Comparison of ENCODE assay signal across 21 cellular contexts in the genomic region with DNA sequence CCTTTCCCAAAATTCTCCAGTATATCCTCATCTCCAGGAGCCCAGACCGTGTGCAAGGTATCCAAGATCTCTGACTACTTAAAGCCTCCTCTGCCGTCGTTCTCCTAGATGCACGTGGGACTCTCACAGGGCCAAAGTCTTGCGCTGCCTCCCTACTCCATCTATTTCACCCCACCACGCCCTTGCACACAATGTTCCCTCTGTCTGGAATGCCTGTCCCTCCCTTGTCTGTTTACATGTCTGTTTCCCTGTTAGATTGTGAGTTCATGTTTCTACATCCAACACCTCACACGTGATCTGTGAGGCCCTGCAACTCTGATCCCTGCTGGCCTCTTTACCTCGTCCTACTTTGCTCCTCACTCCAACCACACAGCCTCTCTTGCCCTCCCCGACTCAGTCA. TPM values are rescaled to one million over a fixed set of nuclear protein-coding genes. Genes with fewer than 3 reads are reported as not detected.
DNase-seq lines count a peak whose midpoint lies in the region; ATAC-seq, FAIRE-seq and TF ChIP-seq lines count a peak whose summit lies in the region.
"Had no signal": no experiment of that assay in that cellular context is flagged by ENCODE, and none has a peak within 500 bp of the region (broad histone marks: within the 10 kb centered on the region; RNA-seq: fewer than 3 reads in every experiment).

No MANE protein-coding gene starts in this region.

- H3K4me2 ChIP-seq in mammary epithelial cell (ENCODE audit: insufficient read depth, low read depth, low read length) (no peak overlapping the region), mesendoderm (ENCODE audit: low read length) (no peak overlapping the region)

- BruUV-seq in mammary epithelial cell (replicated peaks; lab: Mats Ljungman, UMichigan) = no TSS peak

- peaks cover 9% of the 10 kb centered on the region for H3K4me1 ChIP-seq in mammary epithelial cell (ENCODE audit: insufficient read depth, low read length)
- H3K4me1 ChIP-seq in mesendoderm (ENCODE audit: control insufficient read depth, low read depth, low read length) = peaks cover 15% of the 10 kb centered on the region
- no peaks in the 10 kb centered on the region for H3K4me1 ChIP-seq in small intestine (ENCODE audit: control insufficient read depth in 2 of 2, insufficient read depth in 1 of 2, low read depth in 1 of 2, low read length in 1 of 2)
- peaks cover 0 to 31% (median 16%) of the 10 kb centered on the region in 6 donors for H3K4me1 ChIP-seq in spleen

- WGBS in mammary epithelial cell (ENCODE audit: low coverage, missing lambda C conversion rate) = 89% methylated on average over 9 of the region's 9 CpGs
- WGBS in mesendoderm (ENCODE audit: extremely low coverage, insufficient coverage, low lambda C conversion rate) = no CpG with 5 or more reads among the region's 9 CpGs
- 20 to 51% (median 33%) methylated on average over 9 of the region's 9 CpGs for WGBS in small intestine, 3 donors
- 71 to 83% (median 81%) methylated on average over 9 of the region's 9 CpGs for WGBS in spleen, 5 donors

- H3K9me3 ChIP-seq in mammary epithelial cell (replicated peaks; ENCODE audit: insufficient read depth, low read length) (no peaks in the 10 kb centered on the region), small intestine (ENCODE audit: control insufficient read depth, low read depth) (no peaks in the 10 kb centered on the region), spleen (no peaks in the 10 kb centered on the region)

- no peak overlapping the region for H3K9ac ChIP-seq in mammary epithelial cell (ENCODE audit: insufficient read depth, low read length)
- no peak overlapping the region for H3K9ac ChIP-seq in mesendoderm (ENCODE audit: low read length)

- no peak overlapping the region for H3K18ac ChIP-seq in mesendoderm (ENCODE audit: low read length)

- in situ Hi-C loops in mammary epithelial cell (cut with MboI; ENCODE audit: low sequenced_read_pairs in 2 of 2) = no loop called here

- H3K4ac ChIP-seq in mesendoderm (ENCODE audit: low read depth, low read length) = no peak overlapping the region

- H4K20me1 ChIP-seq in mammary epithelial cell (ENCODE audit: insufficient read depth, low read length) = no peaks in the 10 kb centered on the region

- no peaks in the 10 kb centered on the region for H3K36me3 ChIP-seq in mammary epithelial cell (ENCODE audit: insufficient read depth, low read length)
- H3K36me3 ChIP-seq in mesendoderm (ENCODE audit: control insufficient read depth, insufficient read depth, low read length) = no peaks in the 10 kb centered on the region
- H3K36me3 ChIP-seq in small intestine (ENCODE audit: control insufficient read depth in 2 of 2, insufficient read depth in 2 of 2, low read length in 2 of 2) = no peaks in the 10 kb centered on the region
- H3K36me3 ChIP-seq in spleen = no peaks in the 10 kb centered on the region

- H2AK5ac ChIP-seq in mesendoderm (ENCODE audit: low read length) = peak overlapping the region; percentile 74

- H4K5ac ChIP-seq in mesendoderm (ENCODE audit: low read length) = no peak overlapping the region

- H4K8ac ChIP-seq in mesendoderm (ENCODE audit: low read depth, low read length) = no peak overlapping the region

- CTCF ChIA-PET in mammary epithelial cell (lab: Charles Lee; ENCODE audit: low non-redundant PET) = no interaction called here

- peak; percentile 52 for DNase-seq in HuH-7 (ENCODE audit: low spot score)
- no peak for DNase-seq in mammary epithelial cell
- DNase-seq in mesendoderm = no peak
- DNase-seq in small intestine = peak; percentile 92
- no peak for DNase-seq in AG08396 (ENCODE audit: low spot score)
- no peak for DNase-seq in spleen
- DNase-seq in NCI-H1694 (lab: John Stamatoyannopoulos, UW) = no peak
- DNase-seq: activated CD4-positive, alpha-beta T cell treated with anti-CD3 and anti-CD28 coated beads, Interleukin-2, amount 10 ng/mL, durations not matched to agents 24 days and 14 days; CD4-positive, CD25-positive, alpha-beta regulatory T cell; DMS53; effector CD4-positive, alpha-beta T cell; erythroblast; kidney; naive thymus-derived CD4-positive, alpha-beta T cell; NCI-H1105 treated with DMSO at 0.1 percent for 48 hours; stimulated activated CD4-positive, alpha-beta T cell treated with anti-CD3 and anti-CD28 coated beads, Interleukin-2, amount 100 ng/mL, for 24 hours; T-helper 2 cell had no signal

- H2AFZ ChIP-seq in mammary epithelial cell (ENCODE audit: low read depth, low read length) = peak overlapping the region; percentile 53

- peak overlapping the region; percentile 15 for H3K56ac ChIP-seq in mesendoderm (ENCODE audit: low read length)

- no peak overlapping the region for H2BK15ac ChIP-seq in mesendoderm (replicated peaks; ENCODE audit: low read depth)

- ATAC-seq in GM21717 (IDR thresholded peaks at IDR 0.05; ENCODE audit: unreplicated experiment) = no peak
- ATAC-seq: activated naive CD4-positive, alpha-beta T cell treated with anti-CD3 and anti-CD28 coated beads, Interleukin-2, amount 50 U/mL, for 72 hours; naive thymus-derived CD4-positive, alpha-beta T cell; stimulated activated memory B cell treated with anti-CD40 and anti-IgM and Interleukin-4, amounts not matched to agents 10 μg/mL and 1 μg/mL and 100 μg/mL, for 72 hours had no signal

- no peak overlapping the region for H2BK120ac ChIP-seq in mesendoderm (ENCODE audit: low read depth, low read length)

- no peak overlapping the region for H2BK5ac ChIP-seq in mesendoderm (ENCODE audit: low read length)

- H3K27ac ChIP-seq in mammary epithelial cell (ENCODE audit: insufficient read depth, low read depth, low read length) (no peak overlapping the region), mesendoderm (ENCODE audit: low read depth, low read length) (no peak overlapping the region), small intestine (ENCODE audit: low read depth in 1 of 2, low read length in 1 of 2) (no peak overlapping the region), spleen (no peak overlapping the region)

- no peak for FAIRE-seq in small intestine (lab: Jason Lieb, UNC)
- FAIRE-seq: frontal cortex, kidney had no signal

- no peak overlapping the region for H3K4me3 ChIP-seq in mammary epithelial cell (replicated peaks in 1 of 3; ENCODE audit: insufficient read depth in 1 of 3, low read depth in 2 of 3, low read length in 3 of 3)
- no peak overlapping the region for H3K4me3 ChIP-seq in mesendoderm (ENCODE audit: low read length)
- no peak overlapping the region for H3K4me3 ChIP-seq in small intestine (ENCODE audit: low read depth in 1 of 2, low read length in 2 of 2)
- H3K4me3 ChIP-seq in spleen = no peak overlapping the region

- H3K27me3 ChIP-seq in mammary epithelial cell (ENCODE audit: insufficient read depth, low read length) (no peaks in the 10 kb centered on the region), mesendoderm (ENCODE audit: insufficient read depth, low read length, poor library complexity) (no peaks in the 10 kb centered on the region), small intestine (ENCODE audit: control insufficient read depth in 2 of 2, insufficient read depth in 2 of 2, low read length in 2 of 2) (peaks cover 0 to 3% of the 10 kb centered on the region in 2 donors), spleen (replicated peaks in 1 of 7) (peaks cover 0 to 72% (median 8%) of the 10 kb centered on the region in 7 donors)

- H3K79me1 ChIP-seq in mesendoderm (ENCODE audit: low read length) = no peaks in the 10 kb centered on the region

- H3K23ac ChIP-seq in mesendoderm (ENCODE audit: low read length) = no peak overlapping the region

- dilution Hi-C loops in mammary epithelial cell (cut with HindIII; ENCODE audit: low sequenced_read_pairs) = loop anchor here (5.0 kb wide), 2 partner anchors 40 to 75 kb away; no protein-coding TSS in a partner anchor

- intact Hi-C loops in mammary epithelial cell (cut with micrococcal nuclease) (no loop called here), spleen (cut with DNase I; ENCODE audit: low total_unique reads) (no loop called here)

- TF ChIP-seq CTCF in mammary epithelial cell (conservative IDR thresholded peaks at IDR 0.05 in 1 of 2, IDR thresholded peaks at IDR 0.05 in 1 of 2; ENCODE audit: extremely low read depth in 1 of 2, insufficient read depth in 1 of 2, low read depth in 1 of 2, low read length in 2 of 2) = no peak
- TF ChIP-seq CTCF in spleen (IDR thresholded peaks at IDR 0.05 in 8 of 11, conservative IDR thresholded peaks at IDR 0.05 in 3 of 11) = no peak

- TF ChIP-seq POLR2A in spleen (IDR thresholded peaks at IDR 0.05) = no peak

- H3K79me2 ChIP-seq in mammary epithelial cell (ENCODE audit: insufficient read depth, low read length) (no peaks in the 10 kb centered on the region), mesendoderm (ENCODE audit: control insufficient read depth, insufficient read depth, low read length) (no peaks in the 10 kb centered on the region)

RNA-seq across cellular contexts. Expression of gene FZD2, which starts 4.9 kb away (rescaled TPM):
- 1 to 10 TPM; 1.8 to 4.5 TPM for total RNA-seq in mammary epithelial cell
- polyA plus RNA-seq in mammary epithelial cell = 4.5 TPM
- polyA minus RNA-seq in mammary epithelial cell = 1.1 TPM
- polyA plus RNA-seq in mesendoderm (2013, experiment 1 of 2) = 4.3 TPM
- polyA plus RNA-seq in mesendoderm (2013, experiment 2 of 2) = 4.5 TPM
- polyA plus RNA-seq in small intestine = under 1 TPM in 1 of 3 donors, not detected in 2; 0.79 TPM
- total RNA-seq in spleen = 1 to 10 TPM; 1.2 to 6.0 (median 3.1) TPM
- polyA plus RNA-seq in spleen = 1 to 10 TPM; 2.0 to 3.8 (median 2.2) TPM
- total RNA-seq: activated CD4-positive, alpha-beta T cell treated with anti-CD3 and anti-CD28 coated beads, Interleukin-2, amount 10 ng/mL, durations not matched to agents 24 days and 14 days; CD4-positive, CD25-positive, alpha-beta regulatory T cell had no signal
- polyA plus RNA-seq: CD4-positive, CD25-positive, alpha-beta regulatory T cell had no signal

RNA-seq across cellular contexts. Expression of gene GPATCH8, which starts 49.2 kb away (rescaled TPM):
- total RNA-seq in mammary epithelial cell (10 to 100 TPM; 27.0 to 37.4 TPM), spleen (10 to 100 TPM; 48.4 to 66.3 (median 60.5) TPM)
- polyA plus RNA-seq in mammary epithelial cell (10.5 TPM), small intestine (10 to 100 TPM in 1 of 3 donors, 1 to 10 TPM in 2; 7.3 to 12.8 (median 8.5) TPM), spleen (1 to 10 TPM; 4.8 to 9.1 (median 5.3) TPM)
- 12.7 TPM for polyA minus RNA-seq in mammary epithelial cell
- 27.3 TPM for polyA plus RNA-seq in mesendoderm (2013, experiment 1 of 2)
- polyA plus RNA-seq in mesendoderm (2013, experiment 2 of 2) = 27.6 TPM

Comparison
In these comparisons a context has a peak if more than half of its experiments do, and no peak if none do; other contexts are left out.
1. DNase-seq: peak in HuH-7 (single experiment) and small intestine (single experiment); none in mammary epithelial cell (single experiment), mesendoderm (single experiment), AG08396 (single experiment), spleen (single experiment) and NCI-H1694 (single experiment).